ENCODE assay signal across 8 cellular contexts in genomic region chr18:80108122-80108536, GRCh38. TPM values are rescaled to one million over a fixed set of nuclear protein-coding genes. Genes with fewer than 3 reads are reported as not detected.
DNase-seq lines count a peak whose midpoint lies in the region; ATAC-seq and TF ChIP-seq lines count a peak whose summit lies in the region.
"Had no signal": no experiment of that assay in that cellular context is flagged by ENCODE, and none has a peak within 500 bp of the region (broad histone marks: within the 10 kb centered on the region; RNA-seq: fewer than 3 reads in every experiment).

No MANE protein-coding gene starts in this region.

- POLR2A ChIA-PET in activated CD8-positive, alpha-beta T cell treated with anti-CD3 and anti-CD28 coated beads, Interleukin-2, amount 10 ng/mL, durations not matched to agents 7 days and 5 days (lab: Charles Lee): no interaction called here

- peaks cover 22% of the 10 kb centered on the region for H3K79me2 ChIP-seq in H9 (ENCODE audit: insufficient read depth, low read length)
- H3K79me2 ChIP-seq in smooth muscle cell (ENCODE audit: low read depth): peaks cover 34% of the 10 kb centered on the region

- no peak overlapping the region for H2BK15ac ChIP-seq in H9 (ENCODE audit: low read depth, low read length)

- H2AFZ ChIP-seq in H9 (ENCODE audit: low read length): no peak overlapping the region
- no peak overlapping the region for H2AFZ ChIP-seq in smooth muscle cell (ENCODE audit: low read depth)

- no peak overlapping the region for H2AK5ac ChIP-seq in H9 (ENCODE audit: insufficient read length, low read length)

- H2BK12ac ChIP-seq in H9 (ENCODE audit: insufficient read length, low read depth, low read length): no peak overlapping the region

- no CpG with 5 or more reads among the region's 23 CpGs for WGBS in H9 (ENCODE audit: extremely low coverage, insufficient read length, low lambda C conversion rate)
- 91 to 92% methylated on average over 23 of the region's 23 CpGs for WGBS in heart right ventricle, 2 donors
- 94% methylated on average over 23 of the region's 23 CpGs for WGBS in smooth muscle cell (ENCODE audit: low lambda C conversion rate)

- H3K27ac Mint-ChIP-seq in H9: no peak overlapping the region
- H3K27ac Mint-ChIP-seq in activated CD8-positive, alpha-beta T cell treated with anti-CD3 and anti-CD28 coated beads, Interleukin-2, amount 10 ng/mL, durations not matched to agents 7 days and 5 days: peak overlapping the region; percentile 92

- peaks cover 0 to 6% (median 0%) of the 10 kb centered on the region in 9 donors for H3K36me3 ChIP-seq in heart right ventricle
- H3K36me3 ChIP-seq in smooth muscle cell (ENCODE audit: low read depth): no peaks in the 10 kb centered on the region

- no peaks in the 10 kb centered on the region for H3K9me3 Mint-ChIP-seq in H9
- H3K9me3 Mint-ChIP-seq in activated CD8-positive, alpha-beta T cell treated with anti-CD3 and anti-CD28 coated beads, Interleukin-2, amount 10 ng/mL, durations not matched to agents 7 days and 5 days (ENCODE audit: insufficient read depth): no peaks in the 10 kb centered on the region

- H3K27me3 Mint-ChIP-seq in H9 (ENCODE audit: low read depth): no peaks in the 10 kb centered on the region
- peaks cover 7% of the 10 kb centered on the region for H3K27me3 Mint-ChIP-seq in activated CD8-positive, alpha-beta T cell treated with anti-CD3 and anti-CD28 coated beads, Interleukin-2, amount 10 ng/mL, durations not matched to agents 7 days and 5 days (ENCODE audit: low read depth)

- H3K23ac ChIP-seq in H9 (ENCODE audit: insufficient read length, low read depth, low read length): no peak overlapping the region

- no peak overlapping the region for H4K8ac ChIP-seq in H9 (replicated peaks; ENCODE audit: insufficient read length, low read depth, low read length)

- H3T11ph ChIP-seq in H9 (ENCODE audit: low read length): no peak overlapping the region

- H4K5ac ChIP-seq in H9 (ENCODE audit: insufficient read length, low read depth, low read length): no peak overlapping the region

- H3K14ac ChIP-seq in H9 (ENCODE audit: insufficient read depth, low read length): no peak overlapping the region

- no peak overlapping the region for H3K4ac ChIP-seq in H9 (ENCODE audit: low read depth, low read length)

- H3F3A ChIP-seq in smooth muscle cell (ENCODE audit: low read depth): peaks cover 56% of the 10 kb centered on the region

- peak overlapping the region; percentile 65 to 66 for H3K4me3 Mint-ChIP-seq in H9
- peak overlapping the region; percentile 73 for H3K4me3 Mint-ChIP-seq in activated CD8-positive, alpha-beta T cell treated with anti-CD3 and anti-CD28 coated beads, Interleukin-2, amount 10 ng/mL, durations not matched to agents 7 days and 5 days

- H3K4me3 ChIP-seq in heart right ventricle (no peak overlapping the region), smooth muscle cell (no peak overlapping the region)
- H3K4me3 ChIP-seq: lung had no signal

- no peak overlapping the region for H2BK120ac ChIP-seq in H9 (ENCODE audit: low read depth, low read length, poor library complexity, severe bottlenecking)

- H3K9ac ChIP-seq in H9 (ENCODE audit: extremely low read depth, insufficient read length, low read length) (no peak overlapping the region), smooth muscle cell (ENCODE audit: low read depth) (no peak overlapping the region)

- intact Hi-C loops in heart right ventricle (cut with DNase I): loop anchor here in 3 of 10 donors (5.0 to 10.0 kb wide), 3 partner anchors 71 to 423 kb away; partner anchors contain the start of gene RBFA (in 1 of the 3)

- CTCF ChIA-PET in activated CD8-positive, alpha-beta T cell treated with anti-CD3 and anti-CD28 coated beads, Interleukin-2, amount 10 ng/mL, durations not matched to agents 7 days and 5 days (lab: Charles Lee): interaction anchor here (1.0 to 1.1 kb wide), 2 partner anchors 11 to 75 kb away, joined by 3 to 5 read pairs; partner anchors contain the start of gene RBFA

- H3K56ac ChIP-seq in H9 (ENCODE audit: insufficient read length, low read depth, low read length): no peak overlapping the region

- H3K4me1 Mint-ChIP-seq in H9: peaks cover 65 to 67% of the 10 kb centered on the region in 2 experiments
- H3K4me1 Mint-ChIP-seq in activated CD8-positive, alpha-beta T cell treated with anti-CD3 and anti-CD28 coated beads, Interleukin-2, amount 10 ng/mL, durations not matched to agents 7 days and 5 days (ENCODE audit: low read depth): peaks cover 20% of the 10 kb centered on the region

- H2BK20ac ChIP-seq in H9 (ENCODE audit: low read depth, low read length, poor library complexity, severe bottlenecking): no peak overlapping the region

- no peak overlapping the region for H2BK5ac ChIP-seq in H9 (ENCODE audit: insufficient read length, low read length)

- no peaks in the 10 kb centered on the region for H3K79me1 ChIP-seq in H9 (ENCODE audit: insufficient read depth, low read depth, low read length, poor library complexity, severe bottlenecking)

- H3K4me1 ChIP-seq in H9 (ENCODE audit: insufficient read depth, low read length): peaks cover 15% of the 10 kb centered on the region; the same call in 1 of the 2 replicates
- peaks cover 0 to 39% (median 25%) of the 10 kb centered on the region in 9 donors for H3K4me1 ChIP-seq in heart right ventricle
- peaks cover 58% of the 10 kb centered on the region for H3K4me1 ChIP-seq in smooth muscle cell (ENCODE audit: low read depth)

- H3K23me2 ChIP-seq in H9 (ENCODE audit: insufficient read length, low read depth, low read length, poor library complexity, severe bottlenecking): no peaks in the 10 kb centered on the region

- H3K9me3 ChIP-seq in H9 (ENCODE audit: control insufficient read depth, low read depth, low read length) (no peaks in the 10 kb centered on the region), heart right ventricle (peaks cover 0 to 5% (median 0%) of the 10 kb centered on the region in 11 donors), smooth muscle cell (replicated peaks; ENCODE audit: low read depth) (no peaks in the 10 kb centered on the region)

- TF ChIP-seq CTCF in H9 (conservative IDR thresholded peaks at IDR 0.05) (no peak), heart right ventricle (IDR thresholded peaks at IDR 0.05) (no peak), smooth muscle cell (IDR thresholded peaks at IDR 0.05; ENCODE audit: borderline replicate concordance, insufficient read depth, poor library complexity, severe bottlenecking) (no peak)

- DNase-seq in H9: no peak
- DNase-seq in activated CD8-positive, alpha-beta T cell treated with anti-CD3 and anti-CD28 coated beads, Interleukin-2, amount 10 ng/mL, durations not matched to agents 7 days and 5 days: no peak
- peak; percentile 6 to 16 for DNase-seq in heart right ventricle
- DNase-seq in smooth muscle cell (lab: John Stamatoyannopoulos, UW; ENCODE audit: unreplicated experiment): no peak
- DNase-seq in NCI-H345 treated with DMSO at 0.1 percent for 48 hours (lab: John Stamatoyannopoulos, UW; ENCODE audit: unreplicated experiment): no peak
- DNase-seq in epidermal melanocyte (ENCODE audit: insufficient read length, low spot score): no peak

- no peak overlapping the region for H3K18ac ChIP-seq in H9 (ENCODE audit: insufficient read length, low read depth, low read length)

- H3K27me3 ChIP-seq in H9 (ENCODE audit: insufficient read depth, low read length): no peaks in the 10 kb centered on the region
- H3K27me3 ChIP-seq in heart right ventricle: no peaks in the 10 kb centered on the region
- H3K27me3 ChIP-seq in smooth muscle cell (ENCODE audit: low read depth): no peaks in the 10 kb centered on the region

- H4K91ac ChIP-seq in H9 (ENCODE audit: insufficient read length, low read depth, low read length): no peak overlapping the region

- H4K20me1 ChIP-seq in H9 (ENCODE audit: control insufficient read depth, insufficient read depth, insufficient read length): peaks cover 2% of the 10 kb centered on the region
- H4K20me1 ChIP-seq in smooth muscle cell (ENCODE audit: low read depth): peaks cover 35% of the 10 kb centered on the region

- H3K36me3 Mint-ChIP-seq in H9 (ENCODE audit: insufficient read depth in 1 of 3, low read depth in 3 of 3): peaks cover 5 to 6% (median 5%) of the 10 kb centered on the region in 3 experiments
- H3K36me3 Mint-ChIP-seq in activated CD8-positive, alpha-beta T cell treated with anti-CD3 and anti-CD28 coated beads, Interleukin-2, amount 10 ng/mL, durations not matched to agents 7 days and 5 days (ENCODE audit: low read depth): peaks cover 18% of the 10 kb centered on the region

- no peak for ATAC-seq in activated CD8-positive, alpha-beta T cell treated with anti-CD3 and anti-CD28 coated beads, Interleukin-2, amount 10 ng/mL, durations not matched to agents 7 days and 5 days
- ATAC-seq in heart right ventricle (peak in 1 of 8 donors; percentile 46), GM19035 (IDR thresholded peaks at IDR 0.05; ENCODE audit: unreplicated experiment) (no peak)

- H3K4me2 ChIP-seq in H9 (ENCODE audit: insufficient read depth, insufficient read length, low read length): no peak overlapping the region
- no peak overlapping the region for H3K4me2 ChIP-seq in smooth muscle cell

- H3K27ac ChIP-seq in H9 (ENCODE audit: insufficient read length, low read depth, low read length) (no peak overlapping the region), heart right ventricle (peak overlapping the region in 5 of 10 donors; percentile 39 to 96 (median 90)), smooth muscle cell (ENCODE audit: low read depth) (peak overlapping the region; percentile 99)

RNA-seq across cellular contexts. Expression of gene ADNP2, which starts 0.9 kb away (rescaled TPM):
- 53.5 and 56.5 TPM in 2 replicates for total RNA-seq in H9 (2021)
- 10 to 100 TPM; 23.5 to 24.5 TPM for total RNA-seq in activated CD8-positive, alpha-beta T cell treated with anti-CD3 and anti-CD28 coated beads, Interleukin-2, amount 10 ng/mL, durations not matched to agents 7 days and 5 days
- 10 to 100 TPM in 8 of 10 donors, 1 to 10 TPM in 2; 6.9 to 12.4 (median 10.9) TPM for total RNA-seq in heart right ventricle
- polyA plus RNA-seq in heart right ventricle: 1 to 10 TPM; 4.6 to 5.9 TPM
- 24.2 and 28.3 TPM in 2 replicates for total RNA-seq in smooth muscle cell
- 9.1 and 11.0 TPM in 2 replicates for polyA plus RNA-seq in smooth muscle cell

Comparison
In these comparisons a context has a peak if more than half of its experiments do, and no peak if none do; other contexts are left out.
1. DNase-seq: peak in heart right ventricle (2 of 2); none in H9 (single experiment), activated CD8-positive, alpha-beta T cell treated with anti-CD3 and anti-CD28 coated beads, Interleukin-2, amount 10 ng/mL, durations not matched to agents 7 days and 5 days (single experiment), smooth muscle cell (single experiment), NCI-H345 treated with DMSO at 0.1 percent for 48 hours (single experiment) and epidermal melanocyte (single experiment).